Comparison of ENCODE assay signal across 23 cellular contexts in genomic region chr11:128351168-128351567, GRCh38.
"Had no signal": no experiment of that assay in that cellular context is flagged by ENCODE, and none has a peak within 500 bp of the region (broad histone marks: within the 10 kb centered on the region; RNA-seq: fewer than 3 reads in every experiment).

No MANE protein-coding gene starts in this region.

- DNase-seq: activated CD4-positive, alpha-beta T cell treated with anti-CD3 and anti-CD28 coated beads, Interleukin-2, amount 50 U/mL, for 48 hours; activated CD4-positive, CD25-positive, alpha-beta regulatory T cell treated with anti-CD3 and anti-CD28 coated beads, Interleukin-2, amount 50 U/mL, for 72 hours; activated CD8-positive, alpha-beta memory T cell treated with anti-CD3 and anti-CD28 coated beads, Interleukin-2, amount 10 ng/mL, durations not matched to agents 7 days and 5 days; activated effector memory CD4-positive, alpha-beta T cell treated with Interleukin-2 at 50 U/mL for 16 hours; cerebellar nuclear complex; endodermal cell; esophagus squamous epithelium; gastrocnemius medialis; hypothalamus; left ventricle myocardium inferior; pancreas; psoas muscle; SK-N-SH; stimulated activated CD4-positive, alpha-beta T cell treated with anti-CD3 and anti-CD28 coated beads, Interleukin-4, amount 100 ng/mL, for 24 hours; stimulated activated naive CD4-positive, alpha-beta T cell treated with Interleukin-2 at 50 U/mL for 16 hours; tibial artery; WERI-Rb-1 had no signal

- ATAC-seq: activated CD8-positive, alpha-beta memory T cell treated with anti-CD3 and anti-CD28 coated beads, Interleukin-2, amount 10 ng/mL, durations not matched to agents 7 days and 5 days; gastrocnemius medialis; pancreas; psoas muscle had no signal

- H3K4me3 ChIP-seq: coronary artery, esophagus squamous epithelium, gastrocnemius medialis, left ventricle myocardium inferior, pancreas, psoas muscle, right atrium auricular region, tibial artery had no signal

- H3K27me3 ChIP-seq: esophagus squamous epithelium, gastrocnemius medialis, pancreas, right atrium auricular region, tibial artery had no signal

- H3K36me3 ChIP-seq: esophagus squamous epithelium, gastrocnemius medialis, left ventricle myocardium inferior, neutrophil, pancreas, right atrium auricular region, tibial artery, WERI-Rb-1 had no signal

- H3K9ac ChIP-seq: SK-N-SH had no signal

- H3K27ac Mint-ChIP-seq: activated CD8-positive, alpha-beta memory T cell treated with anti-CD3 and anti-CD28 coated beads, Interleukin-2, amount 10 ng/mL, durations not matched to agents 7 days and 5 days; endodermal cell; mesothelial cell of epicardium; nephron; T-helper 2 cell treated with Interferon-gamma antibody and Interleukin-4, amounts not matched to agents 5 μg/mL and 100 μg/mL, for 36 hours had no signal

- H3K4me1 ChIP-seq: esophagus squamous epithelium, gastrocnemius medialis, left ventricle myocardium inferior, pancreas, psoas muscle, right atrium auricular region, tibial artery had no signal

- H3K9me3 Mint-ChIP-seq: endodermal cell, mesothelial cell of epicardium, nephron had no signal

- H3K4me3 Mint-ChIP-seq: activated CD8-positive, alpha-beta memory T cell treated with anti-CD3 and anti-CD28 coated beads, Interleukin-2, amount 10 ng/mL, durations not matched to agents 7 days and 5 days; endodermal cell; mesothelial cell of epicardium; nephron; T-helper 2 cell treated with Interferon-gamma antibody and Interleukin-4, amounts not matched to agents 5 μg/mL and 100 μg/mL, for 36 hours had no signal

- H3K27ac ChIP-seq: coronary artery, esophagus squamous epithelium, gastrocnemius medialis, left ventricle myocardium inferior, neutrophil, pancreas, psoas muscle, right atrium auricular region, tibial artery, WERI-Rb-1 had no signal

- H3K27me3 Mint-ChIP-seq: activated CD8-positive, alpha-beta memory T cell treated with anti-CD3 and anti-CD28 coated beads, Interleukin-2, amount 10 ng/mL, durations not matched to agents 7 days and 5 days had no signal

- H3K4me1 Mint-ChIP-seq: endodermal cell had no signal

- H3K9me3 ChIP-seq: esophagus squamous epithelium, gastrocnemius medialis, left ventricle myocardium inferior, neutrophil, pancreas, psoas muscle, right atrium auricular region, SK-N-SH, tibial artery had no signal

- H3K4me2 ChIP-seq: SK-N-SH had no signal

- H3K36me3 Mint-ChIP-seq: mesothelial cell of epicardium had no signal
